In genomic region chr13:43271152-43271551, GRCh38 we compare ENCODE assay signal across 17 cellular contexts.
DNase-seq lines count a peak whose midpoint lies in the region; ATAC-seq, FAIRE-seq and TF ChIP-seq lines count a peak whose summit lies in the region.
"Had no signal": no experiment of that assay in that cellular context is flagged by ENCODE, and none has a peak within 500 bp of the region (broad histone marks: within the 10 kb centered on the region; RNA-seq: fewer than 3 reads in every experiment).

No MANE protein-coding gene starts in this region.

- H3K27me3 Mint-ChIP-seq in brain (no peaks in the 10 kb centered on the region), progenitor cell of endocrine pancreas (no peaks in the 10 kb centered on the region)

- BruUV-seq in Panc1 (replicated peaks; lab: Mats Ljungman, UMichigan) = no TSS peak

- peaks cover 7% of the 10 kb centered on the region for H3K36me3 Mint-ChIP-seq in brain
- H3K36me3 Mint-ChIP-seq in progenitor cell of endocrine pancreas (ENCODE audit: insufficient read depth) = no peaks in the 10 kb centered on the region
- H3K36me3 Mint-ChIP-seq: CD4-positive, alpha-beta memory T cell had no signal

- H3K9me3 ChIP-seq in A549 = no peaks in the 10 kb centered on the region
- no peaks in the 10 kb centered on the region for H3K9me3 ChIP-seq in Panc1 (ENCODE audit: control insufficient read depth, insufficient read depth, low read depth, low read length)
- no peaks in the 10 kb centered on the region for H3K9me3 ChIP-seq in mesenchymal stem cell (ENCODE audit: control insufficient read depth, low read length)
- H3K9me3 ChIP-seq: BE2C had no signal

- H3K79me1 ChIP-seq in mesenchymal stem cell (replicated peaks; ENCODE audit: low read length, poor library complexity, severe bottlenecking) = no peaks in the 10 kb centered on the region

- POLR2A ChIA-PET in A549 (lab: Yijun Ruan, JAX) (no interaction called here), Panc1 (lab: Charles Lee) (interaction anchor here (0.6 kb wide), 1 partner anchor 447 kb away, joined by 22 read pairs; no protein-coding TSS in a partner anchor)

- H3K4me3 Mint-ChIP-seq in brain (no peak overlapping the region), progenitor cell of endocrine pancreas (ENCODE audit: low read depth) (no peak overlapping the region)
- H3K4me3 Mint-ChIP-seq: CD4-positive, alpha-beta memory T cell; H9 had no signal

- no peak for TF ChIP-seq POLR2A in A549 (IDR thresholded peaks at IDR 0.05; ENCODE audit: low read length)

- peak overlapping the region; percentile 18 to 82 (median 65) for H3K27ac Mint-ChIP-seq in brain
- H3K27ac Mint-ChIP-seq in progenitor cell of endocrine pancreas = peak overlapping the region; percentile 97
- H3K27ac Mint-ChIP-seq: CD4-positive, alpha-beta memory T cell; H9 had no signal

- WGBS in A549 (ENCODE audit: missing lambda C conversion rate) = 93% methylated on average over 2 of the region's 2 CpGs
- 83% methylated on average over 1 of the region's 2 CpGs for WGBS in mesenchymal stem cell

- no peak for FAIRE-seq in A549 (lab: Jason Lieb, UNC)
- FAIRE-seq: D721Med, GM12892, GM19239 had no signal

- H2BK120ac ChIP-seq in mesenchymal stem cell (ENCODE audit: low read depth, low read length) = no peak overlapping the region

- intact Hi-C loops in Panc1 (cut with micrococcal nuclease; ENCODE audit: unreplicated experiment) = no loop called here

- TF ChIP-seq EP300 in A549 (IDR thresholded peaks at IDR 0.05) = no peak

- H3K4me2 ChIP-seq in A549 (0 out of 3 replicates have a peak overlapping the region, but pooled peaks have one; percentile 78), mesenchymal stem cell (ENCODE audit: low read length, poor library complexity, severe bottlenecking) (no peak overlapping the region)

- TF ChIP-seq CTCF in A549 (IDR thresholded peaks at IDR 0.05) = no peak
- TF ChIP-seq CTCF in Panc1 (IDR thresholded peaks at IDR 0.05) = no peak
- no peak for TF ChIP-seq CTCF in brain (conservative IDR thresholded peaks at IDR 0.05)
- TF ChIP-seq CTCF in progenitor cell of endocrine pancreas (IDR thresholded peaks at IDR 0.05; ENCODE audit: unreplicated experiment) = no peak

- H3K23ac ChIP-seq in mesenchymal stem cell (ENCODE audit: low read length in 2 of 2) = no peak overlapping the region

- DNase-seq in A549 (ENCODE audit: low read depth in 1 of 2, low spot score in 1 of 2) = no peak
- DNase-seq in Panc1 (ENCODE audit: low read depth, low spot score) = no peak
- no peak for DNase-seq in progenitor cell of endocrine pancreas (ENCODE audit: low spot score, unreplicated experiment)
- DNase-seq in DMS 273 (lab: John Stamatoyannopoulos, UW; ENCODE audit: unreplicated experiment) = no peak
- DNase-seq in mesenchymal stem cell = no peak
- DNase-seq: BE2C; CD4-positive, alpha-beta memory T cell; DND-41; GDM1; GOT3; H9 had no signal

- H2BK5ac ChIP-seq in mesenchymal stem cell (ENCODE audit: low read depth, low read length, poor library complexity, severe bottlenecking) = no peak overlapping the region

- no peak overlapping the region for H3K4ac ChIP-seq in mesenchymal stem cell (ENCODE audit: low read depth in 1 of 2, low read length in 2 of 2)

- no peak overlapping the region for H4K8ac ChIP-seq in mesenchymal stem cell (ENCODE audit: low read length)

- no peak overlapping the region for H4K91ac ChIP-seq in mesenchymal stem cell (ENCODE audit: low read length)

- H3K4me1 Mint-ChIP-seq in brain = peaks cover 93% of the 10 kb centered on the region
- peaks cover 49% of the 10 kb centered on the region for H3K4me1 Mint-ChIP-seq in progenitor cell of endocrine pancreas (ENCODE audit: low read depth)
- H3K4me1 Mint-ChIP-seq: CD4-positive, alpha-beta memory T cell had no signal

- in situ Hi-C loops in Panc1 (cut with HindIII; ENCODE audit: low pct_unique_long_range_greater_than_20kb, low sequenced_read_pairs) = no loop called here

- H3K4me3 ChIP-seq in A549 (no peak overlapping the region), Panc1 (ENCODE audit: low read depth in 2 of 2, low read length in 2 of 2) (no peak overlapping the region), mesenchymal stem cell (ENCODE audit: insufficient read depth in 1 of 2, low read depth in 1 of 2, low read length in 2 of 2) (no peak overlapping the region)

- H3K27ac ChIP-seq in A549 = peak overlapping the region in 1 of 2 experiments; percentile 82; a peak in 3 of 6 replicates
- H3K27ac ChIP-seq in Panc1 (ENCODE audit: low read length) = peak overlapping the region; percentile 75; the same call in 1 of the 2 replicates
- no peak overlapping the region for H3K27ac ChIP-seq in mesenchymal stem cell (ENCODE audit: low read length, poor library complexity, severe bottlenecking)
- H3K27ac ChIP-seq: C4-2B had no signal

- H3K4me1 ChIP-seq in A549 = peaks cover 32% of the 10 kb centered on the region
- H3K4me1 ChIP-seq in Panc1 (ENCODE audit: control insufficient read depth, insufficient read depth, low read length) = peaks cover 21% of the 10 kb centered on the region
- H3K4me1 ChIP-seq in mesenchymal stem cell (ENCODE audit: control insufficient read depth, insufficient read depth, low read depth, low read length) = peaks cover 13% of the 10 kb centered on the region
- H3K4me1 ChIP-seq: BE2C had no signal

- no peak overlapping the region for H2BK12ac ChIP-seq in mesenchymal stem cell (ENCODE audit: low read length in 2 of 2)

- no peak for ATAC-seq in A549
- no peak for ATAC-seq in Panc1
- no peak for ATAC-seq in GM18867 (IDR thresholded peaks at IDR 0.05; ENCODE audit: unreplicated experiment)

- H2BK15ac ChIP-seq in mesenchymal stem cell (ENCODE audit: low read depth, poor library complexity, severe bottlenecking) = no peak overlapping the region

- no peak overlapping the region for H3K9ac ChIP-seq in mesenchymal stem cell (ENCODE audit: low read length)

- no peak for TF ChIP-seq RAD21 in A549 (conservative IDR thresholded peaks at IDR 0.05 in 1 of 2, IDR thresholded peaks at IDR 0.05 in 1 of 2)

- no peak overlapping the region for H3K14ac ChIP-seq in mesenchymal stem cell (ENCODE audit: low read length in 2 of 2)

- H3K9me3 Mint-ChIP-seq in brain (no peaks in the 10 kb centered on the region), progenitor cell of endocrine pancreas (ENCODE audit: low read depth) (no peaks in the 10 kb centered on the region)
- H3K9me3 Mint-ChIP-seq: H9 had no signal

- no peak overlapping the region for H2AFZ ChIP-seq in mesenchymal stem cell (ENCODE audit: low read depth, low read length)

- no peak overlapping the region for H2AK5ac ChIP-seq in mesenchymal stem cell (ENCODE audit: low read length, severe bottlenecking)

- no peak overlapping the region for H3K18ac ChIP-seq in mesenchymal stem cell (ENCODE audit: low read depth in 1 of 2, low read length in 2 of 2)

- H3K36me3 ChIP-seq in Panc1 (ENCODE audit: control insufficient read depth, insufficient read depth, low read length) (no peaks in the 10 kb centered on the region), mesenchymal stem cell (ENCODE audit: control insufficient read depth in 1 of 2, insufficient read depth in 2 of 2, low read depth in 1 of 2, low read length in 2 of 2) (peaks cover 0 to 4% of the 10 kb centered on the region in 2 experiments)
- H3K36me3 ChIP-seq: BE2C had no signal

- no peaks in the 10 kb centered on the region for H3K27me3 ChIP-seq in Panc1 (ENCODE audit: control insufficient read depth, insufficient read depth, low read length)
- no peaks in the 10 kb centered on the region for H3K27me3 ChIP-seq in mesenchymal stem cell (ENCODE audit: control insufficient read depth in 1 of 2, insufficient read depth in 1 of 2, low read length in 2 of 2)
- H3K27me3 ChIP-seq: BE2C had no signal

- CTCF ChIA-PET in A549 (lab: Yijun Ruan, JAX) = interaction anchor here (2.0 kb wide), 1 partner anchor 33 kb away, joined by 6 read pairs; no protein-coding TSS in a partner anchor
- CTCF ChIA-PET in Panc1 (lab: Charles Lee) = no interaction called here

TF ChIP-seq in A549, 52 proteins besides CTCF, POLR2A, EP300 and RAD21:
- TF ChIP-seq MYC (IDR thresholded peaks at IDR 0.05; ENCODE audit: borderline replicate concordance, low read length) (no peak), GATA3 (IDR thresholded peaks at IDR 0.05; ENCODE audit: borderline replicate concordance) (no peak), MAFK (IDR thresholded peaks at IDR 0.05; ENCODE audit: partially characterized antibody) (peak; percentile 78), ZNF302 (CRISPR knock-in tag; IDR thresholded peaks at IDR 0.05) (no peak), SMC3 (IDR thresholded peaks at IDR 0.05) (no peak)
